ENCODE assay signal across 1 cellular context in genomic region chr12:9351136-9351535, GRCh38.
TF ChIP-seq lines count a peak whose summit lies in the region.

No MANE protein-coding gene starts in this region.

TF ChIP-seq in HepG2, 621 proteins besides CTCF, POLR2A, EP300 and RAD21 (continued from another document and continues in another):
- TF ChIP-seq CCDC6 (CRISPR knock-in tag; IDR thresholded peaks at IDR 0.05) (no peak), PAXIP1 (CRISPR knock-in tag; conservative IDR thresholded peaks at IDR 0.05) (peak; percentile 31), TRAFD1 (CRISPR knock-in tag; IDR thresholded peaks at IDR 0.05; ENCODE audit: borderline replicate concordance) (no peak), ZNF678 (CRISPR knock-in tag; IDR thresholded peaks at IDR 0.05) (no peak), ZMYM2 (CRISPR knock-in tag; IDR thresholded peaks at IDR 0.05) (peak; percentile 40; the same call in 1 of the 2 replicates), HNRNPUL1 (IDR thresholded peaks at IDR 0.05; ENCODE audit: low read depth, low read length) (no peak), CAMTA2 (CRISPR knock-in tag; IDR thresholded peaks at IDR 0.05; ENCODE audit: borderline replicate concordance) (no peak), SALL1 (CRISPR knock-in tag; IDR thresholded peaks at IDR 0.05) (peak; percentile 59; the same call in 1 of the 2 replicates), HNRNPLL (IDR thresholded peaks at IDR 0.05; ENCODE audit: low read depth, low read length, poor library complexity, severe bottlenecking) (no peak), CHD4 (IDR thresholded peaks at IDR 0.05; ENCODE audit: borderline replicate concordance, low read length) (no peak), PHB2 (IDR thresholded peaks at IDR 0.05; ENCODE audit: partially characterized antibody) (no peak), ZNF317 (CRISPR knock-in tag; IDR thresholded peaks at IDR 0.05) (no peak), GTF3A (CRISPR knock-in tag; conservative IDR thresholded peaks at IDR 0.05) (no peak), HDAC1 (CRISPR knock-in tag; IDR thresholded peaks at IDR 0.05) (no peak), ZBTB33 (CRISPR knock-in tag; IDR thresholded peaks at IDR 0.05) (no peak), ZFP91 (CRISPR knock-in tag; IDR thresholded peaks at IDR 0.05; ENCODE audit: borderline replicate concordance) (no peak), FOXK2 (IDR thresholded peaks at IDR 0.05) (no peak), ZNF605 (CRISPR knock-in tag; IDR thresholded peaks at IDR 0.05) (no peak), ZNF3 (CRISPR knock-in tag; IDR thresholded peaks at IDR 0.05) (no peak), RARG (CRISPR knock-in tag; IDR thresholded peaks at IDR 0.05; ENCODE audit: low read depth) (no peak), NFYC (CRISPR knock-in tag; IDR thresholded peaks at IDR 0.05) (no peak), HCFC1 (IDR thresholded peaks at IDR 0.05; ENCODE audit: low read depth, low read length) (no peak), FOXO1 (CRISPR knock-in tag; IDR thresholded peaks at IDR 0.05) (no peak), THAP8 (CRISPR knock-in tag; IDR thresholded peaks at IDR 0.05; ENCODE audit: borderline replicate concordance) (no peak), MAFG (CRISPR knock-in tag; IDR thresholded peaks at IDR 0.05) (no peak), BCLAF1 (IDR thresholded peaks at IDR 0.05) (no peak), NFE2L2 (IDR thresholded peaks at IDR 0.05; ENCODE audit: low read length) (no peak), SIN3B (IDR thresholded peaks at IDR 0.05; ENCODE audit: low read length) (no peak), RNF2 (conservative IDR thresholded peaks at IDR 0.05; ENCODE audit: low read depth) (no peak), ZNF816 (CRISPR knock-in tag; IDR thresholded peaks at IDR 0.05; ENCODE audit: borderline replicate concordance) (no peak), ZNF543 (CRISPR knock-in tag; IDR thresholded peaks at IDR 0.05) (no peak), TFE3 (CRISPR knock-in tag; IDR thresholded peaks at IDR 0.05) (no peak), ZNF724P (CRISPR knock-in tag; IDR thresholded peaks at IDR 0.05; ENCODE audit: borderline replicate concordance) (no peak), ZNF296 (CRISPR knock-in tag; conservative IDR thresholded peaks at IDR 0.05) (no peak), KDM5A (IDR thresholded peaks at IDR 0.05; ENCODE audit: borderline replicate concordance, low read length) (no peak)
- TF ChIP-seq, protein P1, sequence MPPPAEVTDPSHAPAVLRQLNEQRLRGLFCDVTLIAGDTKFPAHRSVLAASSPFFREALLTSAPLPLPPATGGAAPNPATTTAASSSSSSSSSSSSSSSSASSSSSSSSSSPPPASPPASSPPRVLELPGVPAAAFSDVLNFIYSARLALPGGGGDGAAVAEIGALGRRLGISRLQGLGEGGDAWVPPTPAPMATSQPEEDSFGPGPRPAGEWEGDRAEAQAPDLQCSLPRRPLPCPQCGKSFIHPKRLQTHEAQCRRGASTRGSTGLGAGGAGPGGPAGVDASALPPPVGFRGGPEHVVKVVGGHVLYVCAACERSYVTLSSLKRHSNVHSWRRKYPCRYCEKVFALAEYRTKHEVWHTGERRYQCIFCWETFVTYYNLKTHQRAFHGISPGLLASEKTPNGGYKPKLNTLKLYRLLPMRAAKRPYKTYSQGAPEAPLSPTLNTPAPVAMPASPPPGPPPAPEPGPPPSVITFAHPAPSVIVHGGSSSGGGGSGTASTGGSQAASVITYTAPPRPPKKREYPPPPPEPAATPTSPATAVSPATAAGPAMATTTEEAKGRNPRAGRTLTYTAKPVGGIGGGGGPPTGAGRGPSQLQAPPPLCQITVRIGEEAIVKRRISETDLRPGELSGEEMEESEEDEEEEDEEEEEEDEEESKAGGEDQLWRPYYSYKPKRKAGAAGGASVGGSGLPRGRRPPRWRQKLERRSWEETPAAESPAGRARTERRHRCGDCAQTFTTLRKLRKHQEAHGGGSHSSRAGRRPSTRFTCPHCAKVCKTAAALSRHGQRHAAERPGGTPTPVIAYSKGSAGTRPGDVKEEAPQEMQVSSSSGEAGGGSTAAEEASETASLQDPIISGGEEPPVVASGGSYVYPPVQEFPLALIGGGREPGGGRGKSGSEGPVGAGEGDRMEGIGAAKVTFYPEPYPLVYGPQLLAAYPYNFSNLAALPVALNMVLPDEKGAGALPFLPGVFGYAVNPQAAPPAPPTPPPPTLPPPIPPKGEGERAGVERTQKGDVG (CRISPR knock-in tag; IDR thresholded peaks at IDR 0.05; ENCODE audit: borderline replicate concordance) = no peak
- TF ChIP-seq, protein P2, sequence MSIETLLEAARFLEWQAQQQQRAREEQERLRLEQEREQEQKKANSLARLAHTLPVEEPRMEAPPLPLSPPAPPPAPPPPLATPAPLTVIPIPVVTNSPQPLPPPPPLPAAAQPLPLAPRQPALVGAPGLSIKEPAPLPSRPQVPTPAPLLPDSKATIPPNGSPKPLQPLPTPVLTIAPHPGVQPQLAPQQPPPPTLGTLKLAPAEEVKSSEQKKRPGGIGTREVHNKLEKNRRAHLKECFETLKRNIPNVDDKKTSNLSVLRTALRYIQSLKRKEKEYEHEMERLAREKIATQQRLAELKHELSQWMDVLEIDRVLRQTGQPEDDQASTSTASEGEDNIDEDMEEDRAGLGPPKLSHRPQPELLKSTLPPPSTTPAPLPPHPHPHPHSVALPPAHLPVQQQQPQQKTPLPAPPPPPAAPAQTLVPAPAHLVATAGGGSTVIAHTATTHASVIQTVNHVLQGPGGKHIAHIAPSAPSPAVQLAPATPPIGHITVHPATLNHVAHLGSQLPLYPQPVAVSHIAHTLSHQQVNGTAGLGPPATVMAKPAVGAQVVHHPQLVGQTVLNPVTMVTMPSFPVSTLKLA (IDR thresholded peaks at IDR 0.05) = no peak
- TF ChIP-seq, protein P3, sequence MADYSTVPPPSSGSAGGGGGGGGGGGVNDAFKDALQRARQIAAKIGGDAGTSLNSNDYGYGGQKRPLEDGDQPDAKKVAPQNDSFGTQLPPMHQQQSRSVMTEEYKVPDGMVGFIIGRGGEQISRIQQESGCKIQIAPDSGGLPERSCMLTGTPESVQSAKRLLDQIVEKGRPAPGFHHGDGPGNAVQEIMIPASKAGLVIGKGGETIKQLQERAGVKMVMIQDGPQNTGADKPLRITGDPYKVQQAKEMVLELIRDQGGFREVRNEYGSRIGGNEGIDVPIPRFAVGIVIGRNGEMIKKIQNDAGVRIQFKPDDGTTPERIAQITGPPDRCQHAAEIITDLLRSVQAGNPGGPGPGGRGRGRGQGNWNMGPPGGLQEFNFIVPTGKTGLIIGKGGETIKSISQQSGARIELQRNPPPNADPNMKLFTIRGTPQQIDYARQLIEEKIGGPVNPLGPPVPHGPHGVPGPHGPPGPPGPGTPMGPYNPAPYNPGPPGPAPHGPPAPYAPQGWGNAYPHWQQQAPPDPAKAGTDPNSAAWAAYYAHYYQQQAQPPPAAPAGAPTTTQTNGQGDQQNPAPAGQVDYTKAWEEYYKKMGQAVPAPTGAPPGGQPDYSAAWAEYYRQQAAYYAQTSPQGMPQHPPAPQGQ (CRISPR knock-in tag; IDR thresholded peaks at IDR 0.05; ENCODE audit: borderline replicate concordance) = no peak
